Comparison of ENCODE assay signal across 8 cellular contexts in the genomic region with DNA sequence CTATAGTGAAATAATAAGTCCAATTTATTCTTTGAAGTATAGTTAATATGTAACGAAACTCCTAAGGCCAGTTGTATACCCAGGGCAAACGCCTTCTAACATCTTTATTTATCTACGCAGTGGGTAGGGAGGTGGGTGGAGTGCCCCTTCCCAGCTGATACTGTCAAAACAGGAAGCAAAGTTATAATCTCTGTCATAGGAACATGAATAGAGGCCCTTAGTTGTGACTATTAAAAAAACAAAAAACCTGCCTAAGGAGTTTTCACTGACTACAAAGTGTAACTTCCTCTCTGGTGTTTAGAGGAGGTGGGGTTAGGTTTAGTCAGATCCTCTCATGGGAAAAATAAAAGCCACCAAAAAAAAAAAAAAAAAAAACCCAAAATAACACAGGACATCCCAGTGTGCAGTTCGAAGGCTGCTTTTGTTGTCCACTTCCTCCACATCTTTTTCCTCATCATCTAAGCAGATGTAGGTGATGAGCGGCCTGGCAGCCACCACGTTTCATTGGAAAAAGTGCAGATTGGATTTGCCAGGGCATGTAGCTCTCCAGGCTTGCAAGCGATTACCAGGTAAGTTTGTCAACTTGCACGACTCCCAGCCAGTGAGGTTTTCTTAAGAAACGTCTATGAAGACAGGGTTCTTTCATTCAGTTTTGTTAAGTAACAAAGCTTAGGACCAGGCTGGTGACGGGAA. TPM values are rescaled to one million over a fixed set of nuclear protein-coding genes. Genes with fewer than 3 reads are reported as not detected.
DNase-seq lines count a peak whose midpoint lies in the region; ATAC-seq and TF ChIP-seq lines count a peak whose summit lies in the region.

No MANE protein-coding gene starts in this region.

- H3K4me1 Mint-ChIP-seq in stimulated activated naive CD8-positive, alpha-beta T cell treated with anti-CD3 and anti-CD28 coated beads, Interleukin-15, Interleukin-2, amounts not matched to agents 100 ng/mL and 50 ng/mL, for 24 hours (ENCODE audit: low read depth) = peaks cover 91% of the 10 kb centered on the region

- peak overlapping the region; percentile 5 to 52 (median 26) for H3K4me3 ChIP-seq in esophagus squamous epithelium

- DNase-seq in activated naive CD4-positive, alpha-beta T cell treated with Interleukin-2 at 50 U/mL for 16 hours = peak; percentile 34
- no peak for DNase-seq in activated naive CD4-positive, alpha-beta T cell treated with anti-CD3 and anti-CD28 coated beads, Interleukin-2, amount 50 U/mL, for 16 hours
- DNase-seq in SW480 (ENCODE audit: low spot score) (peak; percentile 77), esophagus squamous epithelium (lab: John Stamatoyannopoulos, UW) (no peak), HK-2 (ENCODE audit: unreplicated experiment) (no peak), head of caudate nucleus (no peak)

- ATAC-seq in HG03066 (IDR thresholded peaks at IDR 0.05; ENCODE audit: low read depth, unreplicated experiment) = peak; percentile 42

- 18 to 26% methylated on average over 10 of the region's 10 CpGs for WGBS in esophagus squamous epithelium, 2 donors

- intact Hi-C loops in esophagus squamous epithelium (cut with DNase I) = no loop called here
- intact Hi-C loops in head of caudate nucleus (cut with DNase I) = no loop called here

- peak overlapping the region; percentile 78 to 83 (median 82) for H3K27ac ChIP-seq in esophagus squamous epithelium

- H3K4me3 Mint-ChIP-seq in stimulated activated naive CD8-positive, alpha-beta T cell treated with anti-CD3 and anti-CD28 coated beads, Interleukin-15, Interleukin-2, amounts not matched to agents 100 ng/mL and 50 ng/mL, for 24 hours = peak overlapping the region; percentile 98

- no peak for TF ChIP-seq POLR2A in esophagus squamous epithelium (IDR thresholded peaks at IDR 0.05)

- peak overlapping the region; percentile 99 for H3K27ac Mint-ChIP-seq in stimulated activated naive CD8-positive, alpha-beta T cell treated with anti-CD3 and anti-CD28 coated beads, Interleukin-15, Interleukin-2, amounts not matched to agents 100 ng/mL and 50 ng/mL, for 24 hours

- peaks cover 25 to 99% (median 73%) of the 10 kb centered on the region in 3 donors for H3K4me1 ChIP-seq in esophagus squamous epithelium

- H3K9me3 ChIP-seq in esophagus squamous epithelium = no peaks in the 10 kb centered on the region

- no peaks in the 10 kb centered on the region for H3K36me3 ChIP-seq in esophagus squamous epithelium

- peaks cover 10% of the 10 kb centered on the region for H3K9me3 Mint-ChIP-seq in stimulated activated naive CD8-positive, alpha-beta T cell treated with anti-CD3 and anti-CD28 coated beads, Interleukin-15, Interleukin-2, amounts not matched to agents 100 ng/mL and 50 ng/mL, for 24 hours

- TF ChIP-seq CTCF in esophagus squamous epithelium (IDR thresholded peaks at IDR 0.05) = no peak

- H3K27me3 Mint-ChIP-seq in stimulated activated naive CD8-positive, alpha-beta T cell treated with anti-CD3 and anti-CD28 coated beads, Interleukin-15, Interleukin-2, amounts not matched to agents 100 ng/mL and 50 ng/mL, for 24 hours = no peaks in the 10 kb centered on the region

- H3K36me3 Mint-ChIP-seq in stimulated activated naive CD8-positive, alpha-beta T cell treated with anti-CD3 and anti-CD28 coated beads, Interleukin-15, Interleukin-2, amounts not matched to agents 100 ng/mL and 50 ng/mL, for 24 hours (ENCODE audit: low read depth) = peaks cover 18% of the 10 kb centered on the region

- no peaks in the 10 kb centered on the region for H3K27me3 ChIP-seq in esophagus squamous epithelium

RNA-seq across cellular contexts. Expression of a gene that starts 58.7 kb away (rescaled TPM):
- 100 to 1,000 TPM in 1 of 4 donors, 10 to 100 TPM in 3; 43.8 to 148 (median 69.8) TPM for total RNA-seq in esophagus squamous epithelium

Comparison
In these comparisons a context has a peak if more than half of its experiments do, and no peak if none do; other contexts are left out.
1. DNase-seq: peak in activated naive CD4-positive, alpha-beta T cell treated with Interleukin-2 at 50 U/mL for 16 hours (single experiment) and SW480 (single experiment); none in activated naive CD4-positive, alpha-beta T cell treated with anti-CD3 and anti-CD28 coated beads, Interleukin-2, amount 50 U/mL, for 16 hours (single experiment), esophagus squamous epithelium (single experiment), HK-2 (single experiment) and head of caudate nucleus (0 of 42).